ENCODE assay signal across 18 cellular contexts in the genomic region with DNA sequence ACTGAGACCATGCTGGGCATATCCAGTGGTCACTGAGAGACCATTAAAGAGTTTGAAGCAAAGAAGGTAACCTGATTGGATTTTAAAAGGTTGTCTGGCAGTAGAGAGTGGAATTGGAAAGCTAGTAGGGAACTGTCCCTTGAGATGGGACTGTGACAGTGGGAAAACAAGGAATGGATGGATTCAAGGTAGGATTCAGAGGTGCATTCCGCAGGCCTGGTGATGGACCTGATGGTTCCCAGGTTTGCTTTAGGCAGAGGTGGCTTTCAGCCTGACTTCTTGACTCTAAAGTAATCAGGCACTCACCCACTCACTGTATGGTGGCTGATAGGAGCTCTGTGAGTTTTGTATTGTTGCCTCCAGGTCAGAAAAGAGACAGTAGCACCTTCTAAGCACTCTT.
DNase-seq lines count a peak whose midpoint lies in the region; ATAC-seq and TF ChIP-seq lines count a peak whose summit lies in the region.
"Had no signal": no experiment of that assay in that cellular context is flagged by ENCODE, and none has a peak within 500 bp of the region (broad histone marks: within the 10 kb centered on the region; RNA-seq: fewer than 3 reads in every experiment).

No MANE protein-coding gene starts in this region.

- H3K27ac Mint-ChIP-seq in activated naive CD8-positive, alpha-beta T cell treated with anti-CD3 and anti-CD28 coated beads, Interleukin-2, amount 50 U/mL, for 24 hours: no peak overlapping the region
- H3K27ac Mint-ChIP-seq: activated T-helper 2 cell treated with anti-CD3 and anti-CD28 coated beads, Interferon-gamma antibody, Interleukin-2, Interleukin-4, amounts not matched to agents 10 μg/mL and 5 μg/mL and 100 μg/mL, durations not matched to agents 14 hours and 24 hours and 36 hours had no signal

- no peaks in the 10 kb centered on the region for H3K36me3 ChIP-seq in ACC112 (ENCODE audit: insufficient read depth, low read length)
- no peaks in the 10 kb centered on the region for H3K36me3 ChIP-seq in adipocyte (ENCODE audit: control insufficient read depth, insufficient read depth, low read length, severe bottlenecking)
- H3K36me3 ChIP-seq in liver (ENCODE audit: control insufficient read depth in 4 of 4, insufficient read depth in 3 of 4, low read depth in 1 of 4, low read length in 3 of 4): no peaks in the 10 kb centered on the region
- H3K36me3 ChIP-seq in spleen: peaks cover 0 to 64% (median 6%) of the 10 kb centered on the region in 6 donors

- no peak for TF ChIP-seq RAD21 in liver (IDR thresholded peaks at IDR 0.05)

- H3K36me3 Mint-ChIP-seq in activated naive CD8-positive, alpha-beta T cell treated with anti-CD3 and anti-CD28 coated beads, Interleukin-2, amount 50 U/mL, for 24 hours (ENCODE audit: low read depth): peaks cover 14% of the 10 kb centered on the region

- WGBS in liver: 100% methylated on average over 1 of the region's 1 CpG
- 92 to 100% (median 95%) methylated on average over 1 of the region's 1 CpG for WGBS in spleen, 5 donors

- H2AFZ ChIP-seq in ACC112 (ENCODE audit: low read length, unreplicated experiment): no peak overlapping the region
- H2AFZ ChIP-seq: PC-9 had no signal

- no peak for ATAC-seq in activated naive CD8-positive, alpha-beta T cell treated with anti-CD3 and anti-CD28 coated beads, Interleukin-2, amount 50 U/mL, for 24 hours

- H3K4me3 Mint-ChIP-seq in activated naive CD8-positive, alpha-beta T cell treated with anti-CD3 and anti-CD28 coated beads, Interleukin-2, amount 50 U/mL, for 24 hours: no peak overlapping the region
- H3K4me3 Mint-ChIP-seq: immature natural killer cell had no signal

- no peak for TF ChIP-seq POLR2A in spleen (IDR thresholded peaks at IDR 0.05)

- DNase-seq in adipocyte (ENCODE audit: low read depth): no peak
- no peak for DNase-seq in spleen
- no peak for DNase-seq in COLO668 (lab: John Stamatoyannopoulos, UW; ENCODE audit: unreplicated experiment)
- no peak for DNase-seq in activated naive CD8-positive, alpha-beta T cell treated with anti-CD3 and anti-CD28 coated beads, Interleukin-2, amount 50 U/mL, for 24 hours
- no peak for DNase-seq in DMS53 treated with DMSO at 0.1 percent for 48 hours (lab: John Stamatoyannopoulos, UW; ENCODE audit: unreplicated experiment)
- no peak for DNase-seq in midbrain (lab: John Stamatoyannopoulos, UW)
- DNase-seq: amniotic stem cell, Caco-2, immature natural killer cell, mesendoderm, NCI-H2081 treated with DMSO at 0.1 percent for 48 hours, NCI-H748 treated with DMSO at 0.1 percent for 48 hours, SW 1271 had no signal

- H3K4me1 Mint-ChIP-seq in activated naive CD8-positive, alpha-beta T cell treated with anti-CD3 and anti-CD28 coated beads, Interleukin-2, amount 50 U/mL, for 24 hours: peaks cover 12% of the 10 kb centered on the region

- H3K4me1 ChIP-seq in ACC112 (ENCODE audit: control insufficient read depth, insufficient read depth, low read length, unreplicated experiment) (peaks cover 59% of the 10 kb centered on the region), adipocyte (ENCODE audit: control insufficient read depth, insufficient read depth, low read length) (peaks cover 66% of the 10 kb centered on the region), liver (ENCODE audit: control insufficient read depth in 4 of 4, insufficient read depth in 4 of 4, low read length in 3 of 4) (peaks cover 9 to 28% (median 20%) of the 10 kb centered on the region in 4 donors), spleen (peaks cover 0 to 42% (median 12%) of the 10 kb centered on the region in 6 donors)

- no peaks in the 10 kb centered on the region for H3K9me3 Mint-ChIP-seq in activated naive CD8-positive, alpha-beta T cell treated with anti-CD3 and anti-CD28 coated beads, Interleukin-2, amount 50 U/mL, for 24 hours
- H3K9me3 Mint-ChIP-seq: activated T-helper 2 cell treated with anti-CD3 and anti-CD28 coated beads, Interferon-gamma antibody, Interleukin-2, Interleukin-4, amounts not matched to agents 10 μg/mL and 5 μg/mL and 100 μg/mL, durations not matched to agents 14 hours and 24 hours and 36 hours; immature natural killer cell had no signal

- peak overlapping the region; percentile 5; the same call in 1 of the 2 replicates for H3K4me3 ChIP-seq in ACC112 (ENCODE audit: low read depth, low read length)
- H3K4me3 ChIP-seq in adipocyte (ENCODE audit: low read length): peak overlapping the region; percentile 66
- H3K4me3 ChIP-seq in liver (ENCODE audit: low read depth in 1 of 3, low read length in 3 of 3): no peak overlapping the region
- no peak overlapping the region for H3K4me3 ChIP-seq in spleen
- H3K4me3 ChIP-seq: PC-9 had no signal

- H3K79me2 ChIP-seq in ACC112 (ENCODE audit: control insufficient read depth, insufficient read depth, low read length, unreplicated experiment): peaks cover 9% of the 10 kb centered on the region

- no peaks in the 10 kb centered on the region for H3K27me3 Mint-ChIP-seq in activated naive CD8-positive, alpha-beta T cell treated with anti-CD3 and anti-CD28 coated beads, Interleukin-2, amount 50 U/mL, for 24 hours

- H3K9ac ChIP-seq in adipocyte (ENCODE audit: low read length): no peak overlapping the region
- H3K9ac ChIP-seq in liver (ENCODE audit: low read depth in 1 of 2, low read length in 2 of 2): no peak overlapping the region

- peak overlapping the region; percentile 96 for H3K27ac ChIP-seq in ACC112 (ENCODE audit: low read depth, low read length)
- peak overlapping the region; percentile 48 to 82 for H3K27ac ChIP-seq in liver (ENCODE audit: low read depth in 1 of 2, low read length in 2 of 2)
- H3K27ac ChIP-seq in spleen: peak overlapping the region in 5 of 8 donors; percentile 2 to 68 (median 58)
- H3K27ac ChIP-seq: PC-9, VCaP had no signal

- no peaks in the 10 kb centered on the region for H3K9me3 ChIP-seq in adipocyte (ENCODE audit: control insufficient read depth, low read length)
- no peaks in the 10 kb centered on the region for H3K9me3 ChIP-seq in liver (ENCODE audit: control insufficient read depth in 4 of 4, low read length in 3 of 4)
- H3K9me3 ChIP-seq in spleen: no peaks in the 10 kb centered on the region
- H3K9me3 ChIP-seq: Caco-2 had no signal

- H3K27me3 ChIP-seq in ACC112 (ENCODE audit: insufficient read depth, low read length): no peaks in the 10 kb centered on the region
- no peaks in the 10 kb centered on the region for H3K27me3 ChIP-seq in adipocyte (replicated peaks; ENCODE audit: control insufficient read depth, insufficient read depth, low read length)
- H3K27me3 ChIP-seq in liver (ENCODE audit: control insufficient read depth in 4 of 4, insufficient read depth in 4 of 4, low read length in 3 of 4): no peaks in the 10 kb centered on the region
- H3K27me3 ChIP-seq in spleen (replicated peaks in 1 of 7): no peaks in the 10 kb centered on the region

- intact Hi-C loops in spleen (cut with DNase I; ENCODE audit: low total_unique reads): loop anchor here (5.0 kb wide), 1 partner anchor 279 kb away; a partner anchor contains a TSS

- TF ChIP-seq CTCF in liver (IDR thresholded peaks at IDR 0.05; ENCODE audit: low read depth, low read length, missing input control) (no peak), spleen (IDR thresholded peaks at IDR 0.05 in 8 of 11, conservative IDR thresholded peaks at IDR 0.05 in 3 of 11) (no peak)

TF ChIP-seq in liver, 16 proteins besides CTCF, POLR2A, EP300 and RAD21 (continues in another document):
- no peak for TF ChIP-seq GABPA (IDR thresholded peaks at IDR 0.05 in 1 of 2, conservative IDR thresholded peaks at IDR 0.05 in 1 of 2)
- TF ChIP-seq, protein P1, sequence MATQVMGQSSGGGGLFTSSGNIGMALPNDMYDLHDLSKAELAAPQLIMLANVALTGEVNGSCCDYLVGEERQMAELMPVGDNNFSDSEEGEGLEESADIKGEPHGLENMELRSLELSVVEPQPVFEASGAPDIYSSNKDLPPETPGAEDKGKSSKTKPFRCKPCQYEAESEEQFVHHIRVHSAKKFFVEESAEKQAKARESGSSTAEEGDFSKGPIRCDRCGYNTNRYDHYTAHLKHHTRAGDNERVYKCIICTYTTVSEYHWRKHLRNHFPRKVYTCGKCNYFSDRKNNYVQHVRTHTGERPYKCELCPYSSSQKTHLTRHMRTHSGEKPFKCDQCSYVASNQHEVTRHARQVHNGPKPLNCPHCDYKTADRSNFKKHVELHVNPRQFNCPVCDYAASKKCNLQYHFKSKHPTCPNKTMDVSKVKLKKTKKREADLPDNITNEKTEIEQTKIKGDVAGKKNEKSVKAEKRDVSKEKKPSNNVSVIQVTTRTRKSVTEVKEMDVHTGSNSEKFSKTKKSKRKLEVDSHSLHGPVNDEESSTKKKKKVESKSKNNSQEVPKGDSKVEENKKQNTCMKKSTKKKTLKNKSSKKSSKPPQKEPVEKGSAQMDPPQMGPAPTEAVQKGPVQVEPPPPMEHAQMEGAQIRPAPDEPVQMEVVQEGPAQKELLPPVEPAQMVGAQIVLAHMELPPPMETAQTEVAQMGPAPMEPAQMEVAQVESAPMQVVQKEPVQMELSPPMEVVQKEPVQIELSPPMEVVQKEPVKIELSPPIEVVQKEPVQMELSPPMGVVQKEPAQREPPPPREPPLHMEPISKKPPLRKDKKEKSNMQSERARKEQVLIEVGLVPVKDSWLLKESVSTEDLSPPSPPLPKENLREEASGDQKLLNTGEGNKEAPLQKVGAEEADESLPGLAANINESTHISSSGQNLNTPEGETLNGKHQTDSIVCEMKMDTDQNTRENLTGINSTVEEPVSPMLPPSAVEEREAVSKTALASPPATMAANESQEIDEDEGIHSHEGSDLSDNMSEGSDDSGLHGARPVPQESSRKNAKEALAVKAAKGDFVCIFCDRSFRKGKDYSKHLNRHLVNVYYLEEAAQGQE (IDR thresholded peaks at IDR 0.05): no peak
- no peak for TF ChIP-seq JUND (IDR thresholded peaks at IDR 0.05)
- TF ChIP-seq, protein P2, sequence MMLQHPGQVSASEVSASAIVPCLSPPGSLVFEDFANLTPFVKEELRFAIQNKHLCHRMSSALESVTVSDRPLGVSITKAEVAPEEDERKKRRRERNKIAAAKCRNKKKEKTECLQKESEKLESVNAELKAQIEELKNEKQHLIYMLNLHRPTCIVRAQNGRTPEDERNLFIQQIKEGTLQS (IDR thresholded peaks at IDR 0.05): no peak
- TF ChIP-seq EGR1 (IDR thresholded peaks at IDR 0.05; ENCODE audit: low read depth in 2 of 2): no peak
- no peak for TF ChIP-seq RXRA (IDR thresholded peaks at IDR 0.05)
- no peak for TF ChIP-seq HNF4G (IDR thresholded peaks at IDR 0.05)
- TF ChIP-seq HNF4A (conservative IDR thresholded peaks at IDR 0.05): no peak
- TF ChIP-seq NR2F2 (IDR thresholded peaks at IDR 0.05): no peak
- no peak for TF ChIP-seq FOXA1 (IDR thresholded peaks at IDR 0.05)
- no peak for TF ChIP-seq YY1 (IDR thresholded peaks at IDR 0.05)
- no peak for TF ChIP-seq TAF1 (conservative IDR thresholded peaks at IDR 0.05)
- TF ChIP-seq FOXA2 (IDR thresholded peaks at IDR 0.05): no peak
- TF ChIP-seq, protein P3, sequence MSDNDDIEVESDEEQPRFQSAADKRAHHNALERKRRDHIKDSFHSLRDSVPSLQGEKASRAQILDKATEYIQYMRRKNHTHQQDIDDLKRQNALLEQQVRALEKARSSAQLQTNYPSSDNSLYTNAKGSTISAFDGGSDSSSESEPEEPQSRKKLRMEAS (IDR thresholded peaks at IDR 0.05): no peak
- no peak for TF ChIP-seq SP1 (IDR thresholded peaks at IDR 0.05)

Comparison
In these comparisons a context has a peak if more than half of its experiments do, and no peak if none do; other contexts are left out.
1. H3K4me3 ChIP-seq: peak in ACC112 (single experiment) and adipocyte (single experiment); none in liver (0 of 3) and spleen (0 of 8).
2. Peak in every context shown above with its lines, with median percentiles within 50 percentile points of each other: H3K27ac ChIP-seq.